In the genomic region with DNA sequence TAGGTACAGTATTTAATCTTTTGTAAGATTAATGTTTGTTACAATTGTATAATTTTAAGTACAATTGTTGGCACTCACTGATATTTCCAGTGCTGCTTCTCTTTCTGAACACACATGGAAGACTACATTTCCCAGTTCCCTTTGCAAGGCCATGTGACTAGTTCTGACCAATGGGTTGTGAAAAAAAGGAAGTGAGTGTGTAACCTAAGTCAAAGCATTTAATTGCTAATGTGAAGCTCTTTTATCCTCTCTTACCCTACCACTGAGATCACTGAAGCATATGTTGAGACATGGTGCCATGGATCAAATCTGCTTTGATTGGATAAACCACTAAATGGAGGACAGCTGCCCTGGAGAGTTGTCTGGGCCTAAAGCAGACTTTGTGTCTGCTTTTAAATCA, we compare ENCODE assay signal across 9 cellular contexts.
DNase-seq lines count a peak whose midpoint lies in the region; ATAC-seq, FAIRE-seq and TF ChIP-seq lines count a peak whose summit lies in the region.
"Had no signal": no experiment of that assay in that cellular context is flagged by ENCODE, and none has a peak within 500 bp of the region (broad histone marks: within the 10 kb centered on the region; RNA-seq: fewer than 3 reads in every experiment).

No MANE protein-coding gene starts in this region.

- H3K9me3 ChIP-seq in OCI-LY7 (ENCODE audit: low read length) (no peaks in the 10 kb centered on the region), body of pancreas (no peaks in the 10 kb centered on the region)
- H3K9me3 ChIP-seq: tibial artery had no signal

- H3K27me3 Mint-ChIP-seq in type B pancreatic cell: no peaks in the 10 kb centered on the region

- H3K27ac ChIP-seq in OCI-LY7 (ENCODE audit: low read depth, low read length, poor library complexity, severe bottlenecking) (no peak overlapping the region), body of pancreas (no peak overlapping the region)
- H3K27ac ChIP-seq: tibial artery had no signal

- TF ChIP-seq POLR2A in body of pancreas (IDR thresholded peaks at IDR 0.05): no peak

- H3K4me1 ChIP-seq in OCI-LY7 (ENCODE audit: insufficient read depth, low read length, poor library complexity, severe bottlenecking): no peaks in the 10 kb centered on the region
- H3K4me1 ChIP-seq in body of pancreas: peaks cover 25% of the 10 kb centered on the region

- H3K27me3 ChIP-seq in body of pancreas: no peaks in the 10 kb centered on the region
- H3K27me3 ChIP-seq: tibial artery had no signal

- H2AFZ ChIP-seq in OCI-LY7 (ENCODE audit: low read length): no peak overlapping the region

- no peak for TF ChIP-seq CTCF in OCI-LY7 (conservative IDR thresholded peaks at IDR 0.05; ENCODE audit: low read length)
- no peak for TF ChIP-seq CTCF in body of pancreas (IDR thresholded peaks at IDR 0.05)
- TF ChIP-seq CTCF in type B pancreatic cell (conservative IDR thresholded peaks at IDR 0.05): no peak

- intact Hi-C loops in OCI-LY7 (cut with micrococcal nuclease; ENCODE audit: unreplicated experiment): no loop called here
- intact Hi-C loops in body of pancreas (cut with DNase I): no loop called here

- peak overlapping the region; percentile 5 for H3K4me3 Mint-ChIP-seq in type B pancreatic cell

- BruUV-seq in OCI-LY7 (replicated peaks; lab: Mats Ljungman, UMichigan): no TSS peak

- H3K9me3 Mint-ChIP-seq in type B pancreatic cell: peaks cover 11% of the 10 kb centered on the region

- 0 out of 2 replicates have a peak overlapping the region, but pooled peaks have one; percentile 8 for H3K4me2 ChIP-seq in OCI-LY7 (ENCODE audit: low read length)

- DNase-seq in activated T-cell treated with anti-CD3 and anti-CD28 coated beads for 24 hours (ENCODE audit: low read depth) (peak; percentile 7), Kasumi-1 (lab: John Stamatoyannopoulos, UW) (peak; percentile 94 to 96), OCI-LY7 (ENCODE audit: low spot score) (peak; percentile 78), body of pancreas (peak in 2 of 4 donors; percentile 13 to 52), type B pancreatic cell (ENCODE audit: extremely low spot score, unreplicated experiment) (no peak)
- no peak for DNase-seq in activated T-cell treated with anti-CD3 and anti-CD28 coated beads, Interleukin-2, amount 50 U/mL, for 1 hour

- peak overlapping the region; percentile 14 for H3K27ac Mint-ChIP-seq in type B pancreatic cell

- H3K36me3 Mint-ChIP-seq in type B pancreatic cell: peaks cover 12% of the 10 kb centered on the region

- H3K4me3 ChIP-seq in OCI-LY7 (ENCODE audit: low read depth, low read length, poor library complexity, severe bottlenecking) (no peak overlapping the region), body of pancreas (no peak overlapping the region)
- H3K4me3 ChIP-seq: tibial artery had no signal

- no peaks in the 10 kb centered on the region for H3K79me2 ChIP-seq in OCI-LY7 (ENCODE audit: insufficient read depth, low read depth, low read length)

- FAIRE-seq in islet of Langerhans (lab: Jason Lieb, UNC): peak; percentile 97

- ATAC-seq in GM21528 (IDR thresholded peaks at IDR 0.05; ENCODE audit: low FRiP score, unreplicated experiment) (peak; percentile 61), body of pancreas (peak; percentile 70)

- H3K4me1 Mint-ChIP-seq in type B pancreatic cell (ENCODE audit: unreplicated experiment): peaks cover 40% of the 10 kb centered on the region

- CTCF ChIA-PET in OCI-LY7 (lab: Charles Lee; ENCODE audit: unreplicated experiment): no interaction called here

- POLR2A ChIA-PET in OCI-LY7 (lab: Charles Lee): interaction anchor here (0.9 to 1.1 kb wide), 5 partner anchors 10 to 145 kb away, joined by 3 to 4 read pairs (median 3); no protein-coding TSS in a partner anchor

- H4K20me1 ChIP-seq in OCI-LY7 (ENCODE audit: insufficient read depth, low read length): peaks cover 4% of the 10 kb centered on the region; the same call in 1 of the 2 replicates

- no peaks in the 10 kb centered on the region; the same call in 1 of the 2 replicates for H3K36me3 ChIP-seq in OCI-LY7 (ENCODE audit: insufficient read depth, low read length)
- H3K36me3 ChIP-seq in body of pancreas (replicated peaks in 1 of 2; ENCODE audit: insufficient read depth in 1 of 2, low read depth in 2 of 2): no peaks in the 10 kb centered on the region
- H3K36me3 ChIP-seq: tibial artery had no signal

- H3K9me2 ChIP-seq in OCI-LY7 (ENCODE audit: insufficient read depth, low read length): no peaks in the 10 kb centered on the region

Comparison
In these comparisons a context has a peak if more than half of its experiments do, and no peak if none do; other contexts are left out.
1. DNase-seq: peak in activated T-cell treated with anti-CD3 and anti-CD28 coated beads for 24 hours (single experiment), Kasumi-1 (2 of 2) and OCI-LY7 (single experiment); none in activated T-cell treated with anti-CD3 and anti-CD28 coated beads, Interleukin-2, amount 50 U/mL, for 1 hour (single experiment) and type B pancreatic cell (single experiment).